Comparison of ENCODE assay signal across 28 cellular contexts in genomic region chr19:28706693-28707092, GRCh38.
"Had no signal": no experiment of that assay in that cellular context is flagged by ENCODE, and none has a peak within 500 bp of the region (broad histone marks: within the 10 kb centered on the region; RNA-seq: fewer than 3 reads in every experiment).

No MANE protein-coding gene starts in this region.

- H3K9me2 ChIP-seq: SK-N-SH had no signal

- H3K27ac ChIP-seq: adrenal gland, body of pancreas, RWPE1, SJCRH30, VCaP had no signal

- H3K9me3 ChIP-seq: adrenal gland, body of pancreas, SJCRH30, SK-N-SH had no signal

- H3K27me3 ChIP-seq: adrenal gland, body of pancreas, SJCRH30 had no signal

- H3K4me1 ChIP-seq: adrenal gland, body of pancreas had no signal

- ATAC-seq: activated CD4-positive, alpha-beta T cell treated with anti-CD3 and anti-CD28 coated beads for 36 hours; activated T-cell treated with anti-CD3 and anti-CD28 coated beads, Interleukin-2, amount 50 U/mL, for 72 hours; body of pancreas; Panc1 had no signal

- H3K36me3 ChIP-seq: adrenal gland, SJCRH30 had no signal

- H3K4me3 ChIP-seq: adrenal gland, body of pancreas, SJCRH30 had no signal

- DNase-seq: activated CD4-positive, alpha-beta memory T cell treated with anti-CD3 and anti-CD28 coated beads, Interleukin-2, amount 10 ng/mL, durations not matched to agents 7 days and 5 days; activated CD4-positive, alpha-beta T cell treated with anti-CD3 and anti-CD28 coated beads for 36 hours; activated CD4-positive, alpha-beta T cell treated with anti-CD3 and anti-CD28 coated beads, Interleukin-2, amount 50 U/mL, for 1 hour; activated CD8-positive, alpha-beta memory T cell treated with anti-CD3 and anti-CD28 coated beads, Interleukin-2, amount 50 U/mL, for 4 hours; activated gamma-delta T cell treated with Interleukin-2 at 50 U/mL for 16 hours; activated naive CD4-positive, alpha-beta T cell treated with anti-CD3 and anti-CD28 coated beads, Interleukin-2, amount 10 ng/mL, durations not matched to agents 7 days and 5 days; activated naive CD8-positive, alpha-beta T cell treated with anti-CD3 and anti-CD28 coated beads for 36 hours; activated T-cell treated with anti-CD3 and anti-CD28 coated beads, Interleukin-2, amount 50 U/mL, for 72 hours; adrenal gland; anterior cingulate cortex; body of pancreas; KG1; NCI-H1092; NCI-H1417; NCI-H1694; NCI-H2029; NCI-H2107; NCI-H2171 treated with DMSO at 0.1 percent for 48 hours; NCI-H226; NCI-H526 treated with DMSO at 0.1 percent for 48 hours; NCI-H82; Right ventricle myocardium superior; SJCRH30; SK-N-SH; T-helper 1 cell had no signal

- H3K4me2 ChIP-seq: SK-N-SH had no signal

- H3K9ac ChIP-seq: SK-N-SH had no signal
